Comparison of ENCODE assay signal across 24 cellular contexts in the genomic region with DNA sequence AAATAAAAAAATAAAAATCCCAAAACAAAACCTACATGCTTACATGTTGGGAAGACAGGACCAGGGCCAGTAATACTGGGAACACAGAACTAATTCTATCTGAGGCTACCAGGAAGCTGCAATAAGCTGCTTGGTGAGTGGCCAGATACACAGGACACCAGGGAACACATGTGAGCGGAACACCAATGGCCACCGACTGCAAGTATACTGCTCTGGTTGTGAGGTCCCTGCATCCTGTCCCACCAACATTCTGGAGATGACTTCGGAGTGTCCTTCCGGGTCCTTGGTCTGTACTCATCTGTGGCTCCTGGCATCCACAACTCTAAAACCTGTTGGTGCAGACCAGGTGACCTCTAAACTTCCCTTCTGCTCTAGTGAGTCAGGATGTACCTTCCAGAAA. TPM values are rescaled to one million over a fixed set of nuclear protein-coding genes. Genes with fewer than 3 reads are reported as not detected.
A peak's percentile ranks its signal among the peaks of the same experiment; 100 is the strongest.
DNase-seq lines count a peak whose midpoint lies in the region; ATAC-seq, FAIRE-seq and TF ChIP-seq lines count a peak whose summit lies in the region.
"Had no signal": no experiment of that assay in that cellular context is flagged by ENCODE, and none has a peak within 500 bp of the region (broad histone marks: within the 10 kb centered on the region; RNA-seq: fewer than 3 reads in every experiment).

No MANE protein-coding gene starts in this region.

- H3K4me2 ChIP-seq in IMR-90 (ENCODE audit: low read depth, low read length) (no peak overlapping the region), osteoblast (ENCODE audit: insufficient read depth, low read length) (no peak overlapping the region)
- H3K4me2 ChIP-seq: A549 had no signal

- TF ChIP-seq RAD21 in IMR-90 (IDR thresholded peaks at IDR 0.05; ENCODE audit: low read length) = no peak

- H3K4ac ChIP-seq in IMR-90 (ENCODE audit: low read depth, low read length) = no peak overlapping the region

- no peak overlapping the region for H2BK5ac ChIP-seq in IMR-90 (ENCODE audit: low read depth, low read length, poor library complexity, severe bottlenecking)

- TF ChIP-seq CTCF in IMR-90 (conservative IDR thresholded peaks at IDR 0.05; ENCODE audit: low read depth, low read length) (no peak), bronchial epithelial cell (IDR thresholded peaks at IDR 0.05; ENCODE audit: insufficient read depth, low read length, severe bottlenecking) (no peak), osteoblast (IDR thresholded peaks at IDR 0.05; ENCODE audit: extremely low read depth, low read depth, low read length) (no peak)

- POLR2A ChIA-PET in IMR-90 (lab: Charles Lee; ENCODE audit: unreplicated experiment) = no interaction called here

- H2BK15ac ChIP-seq in IMR-90 (ENCODE audit: low read depth, low read length) = no peak overlapping the region

- dilution Hi-C loops in IMR-90 (cut with HindIII; ENCODE audit: low sequenced_read_pairs, unreplicated experiment) = no loop called here

- CTCF ChIA-PET in IMR-90 (lab: Yijun Ruan, JAX) = no interaction called here

- H3K27me3 ChIP-seq in IMR-90 (ENCODE audit: control insufficient read depth, insufficient read depth, low read length) (no peaks in the 10 kb centered on the region), bronchial epithelial cell (ENCODE audit: control insufficient read depth, insufficient read depth, low read length) (no peaks in the 10 kb centered on the region), osteoblast (ENCODE audit: insufficient read depth, low read length) (no peaks in the 10 kb centered on the region)
- H3K27me3 ChIP-seq: brain microvascular endothelial cell, stomach, transverse colon had no signal

- peak overlapping the region; percentile 8; the same call in 1 of the 2 replicates for H3K23ac ChIP-seq in IMR-90 (ENCODE audit: low read depth, low read length)

- H3K4me1 Mint-ChIP-seq in activated CD4-positive, alpha-beta T cell treated with anti-CD3 and anti-CD28 coated beads, Interleukin-2, amount 10 ng/mL, durations not matched to agents 24 days and 14 days = peaks cover 43% of the 10 kb centered on the region

- no peak overlapping the region for H2AK9ac ChIP-seq in IMR-90 (replicated peaks; ENCODE audit: low read depth, low read length, poor library complexity)

- no peak overlapping the region for H3K27ac ChIP-seq in IMR-90 (ENCODE audit: insufficient read depth, low read length)
- no peak overlapping the region for H3K27ac ChIP-seq in osteoblast (ENCODE audit: low read depth, low read length)
- H3K27ac ChIP-seq: A549, brain microvascular endothelial cell, stomach, transverse colon had no signal

- no peak for TF ChIP-seq POLR2A in IMR-90 (IDR thresholded peaks at IDR 0.05; ENCODE audit: low read depth, low read length)

- no peak overlapping the region for H4K5ac ChIP-seq in IMR-90 (ENCODE audit: low read depth, low read length)

- no peak overlapping the region for H3K14ac ChIP-seq in IMR-90 (replicated peaks; ENCODE audit: low read depth, low read length)

- no peak overlapping the region for H2AFZ ChIP-seq in IMR-90 (replicated peaks; ENCODE audit: low read length, poor library complexity)
- H2AFZ ChIP-seq in osteoblast (ENCODE audit: low read length) = no peak overlapping the region

- ATAC-seq in IMR-90 (ENCODE audit: low read depth) = no peak
- ATAC-seq: A549; activated CD4-positive, alpha-beta T cell treated with anti-CD3 and anti-CD28 coated beads for 36 hours; Right ventricle myocardium inferior had no signal

- H3K36me3 ChIP-seq in IMR-90 (ENCODE audit: control insufficient read depth, insufficient read depth, low read length) (peaks cover 2% of the 10 kb centered on the region; the same call in 1 of the 2 replicates), bronchial epithelial cell (ENCODE audit: control insufficient read depth, insufficient read depth, low read length) (peaks cover 4% of the 10 kb centered on the region), osteoblast (ENCODE audit: insufficient read depth, low read length) (no peaks in the 10 kb centered on the region)
- H3K36me3 ChIP-seq: brain microvascular endothelial cell, transverse colon had no signal

- no peak overlapping the region for H2BK120ac ChIP-seq in IMR-90 (ENCODE audit: low read depth, low read length)

- H3K9me3 ChIP-seq in IMR-90 (ENCODE audit: control insufficient read depth, insufficient read depth, low read length) (no peaks in the 10 kb centered on the region), osteoblast (ENCODE audit: low read depth, low read length) (no peaks in the 10 kb centered on the region)
- H3K9me3 ChIP-seq: A549, Caco-2, stomach, transverse colon had no signal

- H2AK5ac ChIP-seq in IMR-90 (ENCODE audit: low read depth, low read length) = no peak overlapping the region

- H3K4me3 ChIP-seq in IMR-90 (ENCODE audit: insufficient read depth, low read depth, low read length) = no peak overlapping the region
- H3K4me3 ChIP-seq in bronchial epithelial cell (ENCODE audit: low read depth, low read length) = no peak overlapping the region
- H3K4me3 ChIP-seq in osteoblast (ENCODE audit: insufficient read depth, low read length) = no peak overlapping the region
- H3K4me3 ChIP-seq: A549, stomach, transverse colon had no signal

- WGBS in IMR-90 (ENCODE audit: extremely low coverage in 2 of 2, insufficient read length in 1 of 2), 2 experiments = 100% methylated on average over 2 of the region's 4 CpGs; no CpG with 5 or more reads in 1 of the 2 experiments

- peaks cover 64% of the 10 kb centered on the region for H3K79me2 ChIP-seq in osteoblast (ENCODE audit: insufficient read depth, low read length)

- H3K79me1 ChIP-seq in IMR-90 (ENCODE audit: low read depth in 1 of 2, low read length in 2 of 2) = peaks cover 44 to 69% of the 10 kb centered on the region in 2 experiments

- H2BK20ac ChIP-seq in IMR-90 (ENCODE audit: low read depth, low read length) = no peak overlapping the region

- no peak overlapping the region for H3K18ac ChIP-seq in IMR-90 (ENCODE audit: low read depth, low read length)

- no peak overlapping the region for H3K56ac ChIP-seq in IMR-90 (ENCODE audit: extremely low read depth, insufficient read depth, low read length)

- no peak overlapping the region for H3K9ac ChIP-seq in IMR-90 (ENCODE audit: low read depth, low read length)

- in situ Hi-C loops in IMR-90 (cut with MboI; ENCODE audit: low sequenced_read_pairs) = loop anchor here (25.0 kb wide), 1 partner anchor 284 kb away; no protein-coding TSS in a partner anchor

- H3K4me1 ChIP-seq in IMR-90 (ENCODE audit: control insufficient read depth, insufficient read depth, low read length) (peaks cover 8% of the 10 kb centered on the region), osteoblast (ENCODE audit: insufficient read depth, low read length) (peaks cover 4% of the 10 kb centered on the region)

- H3K27ac Mint-ChIP-seq in activated CD4-positive, alpha-beta T cell treated with anti-CD3 and anti-CD28 coated beads, Interleukin-2, amount 10 ng/mL, durations not matched to agents 24 days and 14 days = no peak overlapping the region
- H3K27ac Mint-ChIP-seq: B cell had no signal

- peaks cover 39% of the 10 kb centered on the region for H3K9me1 ChIP-seq in IMR-90 (ENCODE audit: insufficient read depth, low read length)

- peaks cover 30% of the 10 kb centered on the region for H3K36me3 Mint-ChIP-seq in activated CD4-positive, alpha-beta T cell treated with anti-CD3 and anti-CD28 coated beads, Interleukin-2, amount 10 ng/mL, durations not matched to agents 24 days and 14 days (ENCODE audit: low read depth)

- H4K91ac ChIP-seq in IMR-90 (ENCODE audit: insufficient read depth, low read depth, low read length) = no peak overlapping the region

- H4K8ac ChIP-seq in IMR-90 (ENCODE audit: low read depth in 2 of 2, low read length in 2 of 2) = no peak overlapping the region

- no peak for FAIRE-seq in bronchial epithelial cell (lab: Jason Lieb, UNC)
- FAIRE-seq: A549, endometrium had no signal

- no peaks in the 10 kb centered on the region for H3K27me3 Mint-ChIP-seq in activated CD4-positive, alpha-beta T cell treated with anti-CD3 and anti-CD28 coated beads, Interleukin-2, amount 10 ng/mL, durations not matched to agents 24 days and 14 days
- H3K27me3 Mint-ChIP-seq: activated CD4-positive, alpha-beta T cell treated with anti-CD3 and anti-CD28 coated beads for 36 hours; B cell had no signal

- H3K4me3 Mint-ChIP-seq in activated CD4-positive, alpha-beta T cell treated with anti-CD3 and anti-CD28 coated beads, Interleukin-2, amount 10 ng/mL, durations not matched to agents 24 days and 14 days = peak overlapping the region; percentile 41

- DNase-seq in activated CD4-positive, alpha-beta T cell treated with anti-CD3 and anti-CD28 coated beads, Interleukin-2, amount 10 ng/mL, durations not matched to agents 24 days and 14 days = no peak
- no peak for DNase-seq in activated CD4-positive, alpha-beta T cell treated with anti-CD3 and anti-CD28 coated beads for 1 hour
- DNase-seq in IMR-90 (no peak), bronchial epithelial cell (ENCODE audit: low read depth) (peak; percentile 26), osteoblast (ENCODE audit: insufficient read length, low spot score, missing footprints) (peak; percentile 58), NCI-H1694 (lab: John Stamatoyannopoulos, UW) (no peak), Kasumi-1 (lab: John Stamatoyannopoulos, UW) (no peak)
- DNase-seq in stimulated activated CD4-positive, alpha-beta T cell treated with anti-CD3 and anti-CD28 coated beads, Interleukin-15, amount 100 ng/mL, for 24 hours = no peak
- DNase-seq: activated CD4-positive, alpha-beta T cell treated with anti-CD3 and anti-CD28 coated beads for 36 hours; activated effector memory CD4-positive, alpha-beta T cell treated with Interleukin-2 at 50 U/mL for 16 hours; brain microvascular endothelial cell; Caco-2; cortex of kidney; glutamatergic neuron; H7; MM.1S; NCI-H1436 treated with DMSO at 0.1 percent for 48 hours; NCI-H774; stomach; transverse colon had no signal

- H4K20me1 ChIP-seq in IMR-90 (ENCODE audit: insufficient read depth, low read length) = peaks cover 28% of the 10 kb centered on the region
- peaks cover 30% of the 10 kb centered on the region for H4K20me1 ChIP-seq in osteoblast (ENCODE audit: insufficient read depth, low read length)

- H3K9me3 Mint-ChIP-seq in activated CD4-positive, alpha-beta T cell treated with anti-CD3 and anti-CD28 coated beads, Interleukin-2, amount 10 ng/mL, durations not matched to agents 24 days and 14 days = no peaks in the 10 kb centered on the region

- BruUV-seq in IMR-90 (replicated peaks; lab: Mats Ljungman, UMichigan) = no TSS peak

- intact Hi-C loops in activated CD4-positive, alpha-beta T cell treated with anti-CD3 and anti-CD28 coated beads, Interleukin-2, amount 10 ng/mL, durations not matched to agents 24 days and 14 days (cut with micrococcal nuclease) = no loop called here
- intact Hi-C loops in IMR-90 (cut with micrococcal nuclease) = no loop called here

RNA-seq across cellular contexts. Expression of gene TNIP2, which starts 2.7 kb away (rescaled TPM):
- total RNA-seq in activated CD4-positive, alpha-beta T cell treated with anti-CD3 and anti-CD28 coated beads, Interleukin-2, amount 10 ng/mL, durations not matched to agents 24 days and 14 days = 98.7 and 99.6 TPM in 2 replicates
- total RNA-seq in IMR-90 (2012; rRNA removed) = 33.3 and 36.9 TPM in 2 replicates
- 38.5 and 46.1 TPM in 2 replicates for polyA plus RNA-seq in IMR-90 (2012; rRNA removed)
- 48.6 and 56.4 TPM in 2 replicates for polyA plus RNA-seq in IMR-90 (2012; cell fraction: cytosol; rRNA removed)
- polyA plus RNA-seq in IMR-90 (2012; cell fraction: nucleus; rRNA removed; ENCODE audit: low replicate concordance) = 120 and 143 TPM in 2 replicates
- total RNA-seq in bronchial epithelial cell = 43.4 and 64.5 TPM in 2 replicates
- total RNA-seq in osteoblast = 37.7 and 44.9 TPM in 2 replicates

RNA-seq across cellular contexts. Expression of gene SH3BP2, which starts 39.4 kb away (rescaled TPM):
- 83.9 and 88.5 TPM in 2 replicates for total RNA-seq in activated CD4-positive, alpha-beta T cell treated with anti-CD3 and anti-CD28 coated beads, Interleukin-2, amount 10 ng/mL, durations not matched to agents 24 days and 14 days
- total RNA-seq in IMR-90 (2012; rRNA removed) (8.9 and 9.0 TPM in 2 replicates), bronchial epithelial cell (31.1 and 86.3 TPM in 2 replicates), osteoblast (26.4 and 28.0 TPM in 2 replicates)
- 37.2 and 45.3 TPM in 2 replicates for polyA plus RNA-seq in IMR-90 (2012; rRNA removed)
- polyA plus RNA-seq in IMR-90 (2012; cell fraction: cytosol; rRNA removed) = 20.8 and 21.2 TPM in 2 replicates
- polyA plus RNA-seq in IMR-90 (2012; cell fraction: nucleus; rRNA removed; ENCODE audit: low replicate concordance) = 229 and 480 TPM in 2 replicates

Comparison
In these comparisons a context has a peak if more than half of its experiments do, and no peak if none do; other contexts are left out.
1. DNase-seq: peak in bronchial epithelial cell (single experiment) and osteoblast (single experiment); none in activated CD4-positive, alpha-beta T cell treated with anti-CD3 and anti-CD28 coated beads, Interleukin-2, amount 10 ng/mL, durations not matched to agents 24 days and 14 days (single experiment), activated CD4-positive, alpha-beta T cell treated with anti-CD3 and anti-CD28 coated beads for 1 hour (single experiment), IMR-90 (single experiment), NCI-H1694 (single experiment), stimulated activated CD4-positive, alpha-beta T cell treated with anti-CD3 and anti-CD28 coated beads, Interleukin-15, amount 100 ng/mL, for 24 hours (single experiment) and Kasumi-1 (0 of 2).